ENCODE assay signal across 17 cellular contexts in genomic region chr1:149940427-149940826, GRCh38. TPM values are rescaled to one million over a fixed set of nuclear protein-coding genes. Genes with fewer than 3 reads are reported as not detected.
DNase-seq lines count a peak whose midpoint lies in the region; ATAC-seq and TF ChIP-seq lines count a peak whose summit lies in the region.
"Had no signal": no experiment of that assay in that cellular context is flagged by ENCODE, and none has a peak within 500 bp of the region (broad histone marks: within the 10 kb centered on the region; RNA-seq: fewer than 3 reads in every experiment).

No MANE protein-coding gene starts in this region.

- H3K27ac ChIP-seq in HEK293 (ENCODE audit: extremely low read depth, low read depth, low read length) (no peak overlapping the region), SK-N-MC (peak overlapping the region; percentile 90), esophagus squamous epithelium (peak overlapping the region in 3 of 4 donors; percentile 77 to 90 (median 86)), skin epidermis (peak overlapping the region in 13 of 21 experiments; percentile 3 to 83 (median 71))

- H3K4me3 ChIP-seq in HEK293 (ENCODE audit: low read depth, low read length) (no peak overlapping the region), SK-N-MC (no peak overlapping the region), esophagus squamous epithelium (no peak overlapping the region), skin epidermis (no peak overlapping the region)
- H3K4me3 ChIP-seq: GM12878 had no signal

- H3K9ac ChIP-seq in SK-N-MC (ENCODE audit: insufficient read length), result no peak overlapping the region

- H3K36me3 ChIP-seq in HEK293 (ENCODE audit: control insufficient read depth in 2 of 2, insufficient read depth in 1 of 2, low read length in 2 of 2) (peaks cover 0 to 21% of the 10 kb centered on the region in 2 experiments; a peak in 1 of 3 replicates), SK-N-MC (ENCODE audit: insufficient read depth, low read length) (peaks cover 13% of the 10 kb centered on the region; the same call in 1 of the 2 replicates), esophagus squamous epithelium (peaks cover 0 to 20% (median 9%) of the 10 kb centered on the region in 3 donors)

- ATAC-seq in HG03571 (IDR thresholded peaks at IDR 0.05; ENCODE audit: unreplicated experiment) (no peak), HG03342 (IDR thresholded peaks at IDR 0.05; ENCODE audit: unreplicated experiment) (no peak)
- ATAC-seq: GM12878 had no signal

- H3K27me3 ChIP-seq in esophagus squamous epithelium, result no peaks in the 10 kb centered on the region

- 85 to 94% methylated on average over 3 of the region's 3 CpGs for WGBS in esophagus squamous epithelium, 2 donors

- intact Hi-C loops in esophagus squamous epithelium (cut with DNase I), result no loop called here

- DNase-seq in SK-N-MC (ENCODE audit: low read depth, low spot score), result no peak
- DNase-seq in esophagus squamous epithelium (lab: John Stamatoyannopoulos, UW), result no peak
- no peak for DNase-seq in NCI-H1048 (lab: John Stamatoyannopoulos, UW)
- DNase-seq: activated CD8-positive, alpha-beta memory T cell treated with anti-CD3 and anti-CD28 coated beads, Interleukin-2, amount 50 U/mL, for 4 hours; activated naive CD8-positive, alpha-beta T cell treated with anti-CD3 and anti-CD28 coated beads, Interleukin-2, amount 10 ng/mL, durations not matched to agents 7 days and 5 days; cerebellar nuclear complex; EL; HCEC 1CT; NCI-H187; NCI-H526 treated with DMSO at 0.1 percent for 48 hours; occipital lobe; T-helper 2 cell had no signal

- no peaks in the 10 kb centered on the region for H3K9me3 ChIP-seq in HEK293 (ENCODE audit: control insufficient read depth, insufficient read depth, low read depth, low read length)
- no peaks in the 10 kb centered on the region for H3K9me3 ChIP-seq in SK-N-MC (ENCODE audit: low read depth, low read length)
- H3K9me3 ChIP-seq in esophagus squamous epithelium, result no peaks in the 10 kb centered on the region

- TF ChIP-seq POLR2A in esophagus squamous epithelium (IDR thresholded peaks at IDR 0.05), result no peak

- TF ChIP-seq CTCF in HEK293 (tag by site-specific recombination; IDR thresholded peaks at IDR 0.05) (no peak), esophagus squamous epithelium (IDR thresholded peaks at IDR 0.05) (no peak)

- H3K4me1 ChIP-seq in HEK293 (ENCODE audit: control insufficient read depth, insufficient read depth, low read length) (peaks cover 6% of the 10 kb centered on the region; the same call in 1 of the 2 replicates), esophagus squamous epithelium (peaks cover 4 to 74% (median 38%) of the 10 kb centered on the region in 3 donors)

- CTCF ChIA-PET in HEK293 (lab: Yijun Ruan, JAX), result interaction anchor here (0.6 to 1.2 kb wide), 4 partner anchors 10 to 117 kb away, joined by 3 to 10 read pairs (median 4); no protein-coding TSS in a partner anchor

- POLR2A ChIA-PET in HEK293 (lab: Yijun Ruan, JAX), result interaction anchor here (4.3 kb wide), 1 partner anchor 52 kb away, joined by 48 read pairs; a partner anchor contains a TSS

TF ChIP-seq in HEK293, 187 proteins besides CTCF, POLR2A, EP300 and RAD21:
- TF ChIP-seq, protein P1, sequence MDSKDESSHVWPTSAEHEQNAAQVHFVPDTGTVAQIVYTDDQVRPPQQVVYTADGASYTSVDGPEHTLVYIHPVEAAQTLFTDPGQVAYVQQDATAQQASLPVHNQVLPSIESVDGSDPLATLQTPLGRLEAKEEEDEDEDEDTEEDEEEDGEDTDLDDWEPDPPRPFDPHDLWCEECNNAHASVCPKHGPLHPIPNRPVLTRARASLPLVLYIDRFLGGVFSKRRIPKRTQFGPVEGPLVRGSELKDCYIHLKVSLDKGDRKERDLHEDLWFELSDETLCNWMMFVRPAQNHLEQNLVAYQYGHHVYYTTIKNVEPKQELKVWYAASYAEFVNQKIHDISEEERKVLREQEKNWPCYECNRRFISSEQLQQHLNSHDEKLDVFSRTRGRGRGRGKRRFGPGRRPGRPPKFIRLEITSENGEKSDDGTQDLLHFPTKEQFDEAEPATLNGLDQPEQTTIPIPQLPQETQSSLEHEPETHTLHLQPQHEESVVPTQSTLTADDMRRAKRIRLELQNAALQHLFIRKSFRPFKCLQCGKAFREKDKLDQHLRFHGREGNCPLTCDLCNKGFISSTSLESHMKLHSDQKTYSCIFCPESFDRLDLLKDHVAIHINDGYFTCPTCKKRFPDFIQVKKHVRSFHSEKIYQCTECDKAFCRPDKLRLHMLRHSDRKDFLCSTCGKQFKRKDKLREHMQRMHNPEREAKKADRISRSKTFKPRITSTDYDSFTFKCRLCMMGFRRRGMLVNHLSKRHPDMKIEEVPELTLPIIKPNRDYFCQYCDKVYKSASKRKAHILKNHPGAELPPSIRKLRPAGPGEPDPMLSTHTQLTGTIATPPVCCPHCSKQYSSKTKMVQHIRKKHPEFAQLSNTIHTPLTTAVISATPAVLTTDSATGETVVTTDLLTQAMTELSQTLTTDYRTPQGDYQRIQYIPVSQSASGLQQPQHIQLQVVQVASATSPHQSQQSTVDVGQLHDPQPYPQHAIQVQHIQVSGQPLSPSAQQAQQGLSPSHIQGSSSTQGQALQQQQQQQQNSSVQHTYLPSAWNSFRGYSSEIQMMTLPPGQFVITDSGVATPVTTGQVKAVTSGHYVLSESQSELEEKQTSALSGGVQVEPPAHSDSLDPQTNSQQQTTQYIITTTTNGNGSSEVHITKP (tag by site-specific recombination; IDR thresholded peaks at IDR 0.05), result peak; percentile 98
- TF ChIP-seq ZNF394 (tag by site-specific recombination; IDR thresholded peaks at IDR 0.05; ENCODE audit: borderline replicate concordance), result peak; percentile 63; the same call in 1 of the 2 replicates
- no peak for TF ChIP-seq MYNN (tag by site-specific recombination; IDR thresholded peaks at IDR 0.05; ENCODE audit: borderline replicate concordance)
TF ChIP-seq in HEK293: peak in this region for 2.

RNA-seq across cellular contexts. Expression of gene MTMR11, which starts 3.7 kb away (rescaled TPM):
- total RNA-seq in esophagus squamous epithelium, result 10 to 100 TPM in 2 of 4 donors, 1 to 10 TPM in 2; 3.9 to 13.5 (median 10.6) TPM

RNA-seq across cellular contexts. Expression of gene SF3B4, which starts 12.8 kb away (rescaled TPM):
- 10 to 100 TPM in 3 of 4 donors, 1 to 10 TPM in 1; 7.6 to 16.9 (median 14.1) TPM for total RNA-seq in esophagus squamous epithelium

RNA-seq across cellular contexts. Expression of gene SV2A, which starts 22.8 kb away (rescaled TPM):
- 1 to 10 TPM in 2 of 4 donors, under 1 TPM in 2; 0.11 to 2.1 (median 1.1) TPM for total RNA-seq in esophagus squamous epithelium

RNA-seq across cellular contexts. Expression of gene BOLA1, which starts 41.1 kb away (rescaled TPM):
- 10 to 100 TPM; 11.0 to 31.7 (median 23.4) TPM for total RNA-seq in esophagus squamous epithelium
